10 cellular contexts compared by ENCODE assay signal in the genomic region with DNA sequence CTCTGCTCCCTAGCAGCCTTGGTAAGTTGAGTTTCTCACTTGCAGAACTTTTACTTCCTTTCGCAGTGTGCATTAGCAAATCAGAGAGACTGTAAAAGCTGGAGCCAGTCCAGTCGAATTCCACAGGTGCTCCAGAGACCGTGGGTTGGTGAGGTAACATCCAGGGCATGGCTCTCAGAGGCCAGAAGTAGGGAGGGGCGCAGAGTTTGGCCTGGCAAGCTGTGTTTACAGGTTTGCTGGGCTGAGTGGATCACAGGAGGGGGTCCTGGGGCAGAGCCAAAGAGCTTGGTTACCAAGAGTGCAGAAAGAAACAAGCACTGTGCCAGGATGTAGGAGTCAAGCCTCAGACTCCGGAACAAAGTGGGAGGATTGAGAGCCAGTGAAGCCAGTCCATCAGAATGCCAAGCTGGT. TPM values are rescaled to one million over a fixed set of nuclear protein-coding genes. Genes with fewer than 3 reads are reported as not detected.
DNase-seq lines count a peak whose midpoint lies in the region; ATAC-seq and TF ChIP-seq lines count a peak whose summit lies in the region.
"Had no signal": no experiment of that assay in that cellular context is flagged by ENCODE, and none has a peak within 500 bp of the region (broad histone marks: within the 10 kb centered on the region; RNA-seq: fewer than 3 reads in every experiment).

No MANE protein-coding gene starts in this region.

- ATAC-seq in body of pancreas = peak; percentile 96
- ATAC-seq in HG03108 (IDR thresholded peaks at IDR 0.05; ENCODE audit: unreplicated experiment) = no peak

- H3K4me3 Mint-ChIP-seq in activated T-cell treated with anti-CD3 and anti-CD28 coated beads, Interleukin-2, amount 50 U/mL, for 24 hours = no peak overlapping the region
- H3K4me3 Mint-ChIP-seq: CD4-positive, alpha-beta memory T cell had no signal

- peak in 1 of 3 donors; percentile 41 for TF ChIP-seq POLR2A in body of pancreas (IDR thresholded peaks at IDR 0.05)

- no peaks in the 10 kb centered on the region for H3K27me3 ChIP-seq in KMS-11 (ENCODE audit: insufficient read depth, low read depth)
- no peaks in the 10 kb centered on the region for H3K27me3 ChIP-seq in body of pancreas
- no peaks in the 10 kb centered on the region for H3K27me3 ChIP-seq in mucosa of rectum (ENCODE audit: control insufficient read depth in 2 of 2, insufficient read depth in 2 of 2, low read length in 2 of 2)
- H3K27me3 ChIP-seq in BE2C = peaks cover 2% of the 10 kb centered on the region; the same call in 1 of the 2 replicates

- DNase-seq in Ammon's horn (ENCODE audit: low spot score) = peak; percentile 69
- DNase-seq in body of pancreas = peak; percentile 74 to 90 (median 86)
- no peak for DNase-seq in BE2C
- no peak for DNase-seq in NCI-H345 treated with DMSO at 0.1 percent for 48 hours (lab: John Stamatoyannopoulos, UW; ENCODE audit: unreplicated experiment)
- DNase-seq in activated T-cell treated with anti-CD3 and anti-CD28 coated beads, Interleukin-2, amount 50 U/mL, for 24 hours = no peak
- DNase-seq: CD4-positive, alpha-beta memory T cell; NCI-H1436 treated with DMSO at 0.1 percent for 48 hours had no signal

- WGBS in body of pancreas, 2 donors = 37 to 42% methylated on average over 5 of the region's 5 CpGs

- no peaks in the 10 kb centered on the region for H3K79me2 ChIP-seq in KMS-11 (ENCODE audit: insufficient read depth, low read depth)

- no peaks in the 10 kb centered on the region for H3K4me1 Mint-ChIP-seq in activated T-cell treated with anti-CD3 and anti-CD28 coated beads, Interleukin-2, amount 50 U/mL, for 24 hours (ENCODE audit: low read depth)
- H3K4me1 Mint-ChIP-seq: CD4-positive, alpha-beta memory T cell had no signal

- no peak overlapping the region; the same call in 1 of the 2 replicates for H2AFZ ChIP-seq in KMS-11 (ENCODE audit: low read depth)

- no peak overlapping the region for H3K4me3 ChIP-seq in KMS-11 (IDR thresholded peaks at IDR 0.05; ENCODE audit: insufficient read depth, low read depth, low read length)
- H3K4me3 ChIP-seq in body of pancreas = no peak overlapping the region
- peak overlapping the region; percentile 10 to 46 for H3K4me3 ChIP-seq in mucosa of rectum (ENCODE audit: low read length in 2 of 2)
- no peak overlapping the region for H3K4me3 ChIP-seq in BE2C (ENCODE audit: low read depth, low read length)

- no peaks in the 10 kb centered on the region for H3K9me3 Mint-ChIP-seq in activated T-cell treated with anti-CD3 and anti-CD28 coated beads, Interleukin-2, amount 50 U/mL, for 24 hours
- H3K9me3 Mint-ChIP-seq: CD4-positive, alpha-beta memory T cell had no signal

- H3K27me3 Mint-ChIP-seq in activated T-cell treated with anti-CD3 and anti-CD28 coated beads, Interleukin-2, amount 50 U/mL, for 24 hours = peaks cover 49% of the 10 kb centered on the region

- peak overlapping the region; percentile 22; the same call in 1 of the 2 replicates for H3K4me2 ChIP-seq in KMS-11

- intact Hi-C loops in body of pancreas (cut with DNase I) = no loop called here

- no peaks in the 10 kb centered on the region for H4K20me1 ChIP-seq in KMS-11 (ENCODE audit: insufficient read depth)

- H3K4me1 ChIP-seq in KMS-11 (ENCODE audit: low read depth, poor library complexity, severe bottlenecking) (peaks cover 19% of the 10 kb centered on the region), body of pancreas (no peaks in the 10 kb centered on the region), mucosa of rectum (ENCODE audit: control insufficient read depth in 2 of 2, insufficient read depth in 2 of 2, low read length in 2 of 2) (peaks cover 13 to 32% of the 10 kb centered on the region in 2 donors), BE2C (no peaks in the 10 kb centered on the region)

- no peaks in the 10 kb centered on the region for H3K36me3 Mint-ChIP-seq in activated T-cell treated with anti-CD3 and anti-CD28 coated beads, Interleukin-2, amount 50 U/mL, for 24 hours (ENCODE audit: low read depth)
- H3K36me3 Mint-ChIP-seq: CD4-positive, alpha-beta memory T cell had no signal

- H3K27ac ChIP-seq in KMS-11 = no peak overlapping the region
- peak overlapping the region; percentile 52 to 79 (median 66) for H3K27ac ChIP-seq in body of pancreas
- H3K27ac ChIP-seq in mucosa of rectum (ENCODE audit: low read depth in 2 of 2, low read length in 2 of 2) = peak overlapping the region; percentile 59 to 65

- H3K9me3 ChIP-seq in body of pancreas (no peaks in the 10 kb centered on the region), mucosa of rectum (ENCODE audit: control insufficient read depth in 2 of 2, low read length in 2 of 2) (no peaks in the 10 kb centered on the region), BE2C (no peaks in the 10 kb centered on the region)

- TF ChIP-seq CTCF in KMS-11 (conservative IDR thresholded peaks at IDR 0.05; ENCODE audit: low read depth, low read length) = no peak
- TF ChIP-seq CTCF in body of pancreas (IDR thresholded peaks at IDR 0.05) = peak in 1 of 7 experiments; percentile 3
- no peak for TF ChIP-seq CTCF in BE2C (IDR thresholded peaks at IDR 0.05; ENCODE audit: low read depth, low read length)

- H3K27ac Mint-ChIP-seq in activated T-cell treated with anti-CD3 and anti-CD28 coated beads, Interleukin-2, amount 50 U/mL, for 24 hours = no peak overlapping the region
- H3K27ac Mint-ChIP-seq: CD4-positive, alpha-beta memory T cell had no signal

- H3K9ac ChIP-seq in KMS-11 (no peak overlapping the region), mucosa of rectum (ENCODE audit: low read depth in 1 of 2, low read length in 2 of 2) (no peak overlapping the region)

- no peaks in the 10 kb centered on the region for H3K36me3 ChIP-seq in KMS-11 (ENCODE audit: insufficient read depth)
- no peaks in the 10 kb centered on the region for H3K36me3 ChIP-seq in body of pancreas (replicated peaks in 1 of 2; ENCODE audit: insufficient read depth in 1 of 2, low read depth in 2 of 2)
- H3K36me3 ChIP-seq in mucosa of rectum (ENCODE audit: control insufficient read depth in 2 of 2, insufficient read depth in 2 of 2, low read length in 2 of 2) = no peaks in the 10 kb centered on the region
- no peaks in the 10 kb centered on the region for H3K36me3 ChIP-seq in BE2C

RNA-seq across cellular contexts. Expression of gene BHLHE41, which starts 10.2 kb away (rescaled TPM):
- 1 to 10 TPM; 2.6 to 4.6 TPM for total RNA-seq in body of pancreas
- polyA plus RNA-seq in BE2C (2012; ENCODE audit: insufficient read depth, insufficient read length, low read depth) = 0.45 TPM
- polyA plus RNA-seq: CD4-positive, alpha-beta memory T cell had no signal

Comparison
In these comparisons a context has a peak if more than half of its experiments do, and no peak if none do; other contexts are left out.
1. DNase-seq: peak in Ammon's horn (single experiment) and body of pancreas (4 of 4); none in BE2C (single experiment), NCI-H345 treated with DMSO at 0.1 percent for 48 hours (single experiment) and activated T-cell treated with anti-CD3 and anti-CD28 coated beads, Interleukin-2, amount 50 U/mL, for 24 hours (single experiment).
2. H3K4me3 ChIP-seq: peak in mucosa of rectum (2 of 2); none in KMS-11 (single experiment), body of pancreas (0 of 2) and BE2C (single experiment).